Comparison of ENCODE assay signal across 8 cellular contexts in genomic region chr19:6773323-6773931, GRCh38. TPM values are rescaled to one million over a fixed set of nuclear protein-coding genes. Genes with fewer than 3 reads are reported as not detected.
DNase-seq lines count a peak whose midpoint lies in the region; ATAC-seq and TF ChIP-seq lines count a peak whose summit lies in the region.

No MANE protein-coding gene starts in this region.

- H3K27ac ChIP-seq in DND-41 (ENCODE audit: low read length) (peak overlapping the region; percentile 92), right cardiac atrium (ENCODE audit: low read length) (no peak overlapping the region)

- H3K9ac ChIP-seq in DND-41 (ENCODE audit: low read depth, low read length), result peak overlapping the region; percentile 79

- H3K79me2 ChIP-seq in DND-41 (ENCODE audit: insufficient read depth, low read length), result peaks cover 57% of the 10 kb centered on the region

- H3K4me1 ChIP-seq in DND-41 (ENCODE audit: insufficient read depth, low read length) (peaks cover 26% of the 10 kb centered on the region), right cardiac atrium (ENCODE audit: control insufficient read depth, insufficient read depth, low read length) (no peaks in the 10 kb centered on the region)

- no peaks in the 10 kb centered on the region for H3K27me3 ChIP-seq in DND-41 (ENCODE audit: insufficient read depth, low read length, poor library complexity)
- no peaks in the 10 kb centered on the region for H3K27me3 ChIP-seq in right cardiac atrium (ENCODE audit: control insufficient read depth, insufficient read depth)

- no peaks in the 10 kb centered on the region for H3K9me3 Mint-ChIP-seq in activated CD4-positive, alpha-beta memory T cell treated with anti-CD3 and anti-CD28 coated beads for 36 hours

- H3K4me2 ChIP-seq in DND-41 (ENCODE audit: insufficient read depth, low read length), result peak overlapping the region; percentile 75

- H2AFZ ChIP-seq in DND-41 (ENCODE audit: low read depth, low read length), result peak overlapping the region; percentile 37

- peak overlapping the region; percentile 84 to 99 for H3K4me3 ChIP-seq in DND-41 (ENCODE audit: low read depth in 1 of 2, low read length in 2 of 2)
- H3K4me3 ChIP-seq in right cardiac atrium (ENCODE audit: low read length), result peak overlapping the region; percentile 23

- H3K36me3 ChIP-seq in DND-41 (ENCODE audit: insufficient read depth, low read length), result peaks cover 17% of the 10 kb centered on the region

- ATAC-seq in DND-41 (ENCODE audit: insufficient read depth, low read depth) (peak; percentile 74), HG03175 (IDR thresholded peaks at IDR 0.05; ENCODE audit: unreplicated experiment) (peak; percentile 33), right cardiac atrium (peak; percentile 62 to 65), GM21381 (IDR thresholded peaks at IDR 0.05; ENCODE audit: unreplicated experiment) (no peak)

- H4K20me1 ChIP-seq in DND-41 (ENCODE audit: insufficient read depth, low read length), result peaks cover 25% of the 10 kb centered on the region

- peak; percentile 80 for DNase-seq in DND-41
- DNase-seq in activated CD4-positive, alpha-beta memory T cell treated with anti-CD3 and anti-CD28 coated beads for 36 hours, result peak; percentile 79
- DNase-seq in right cardiac atrium, result peak in 2 of 3 donors; percentile 75 to 80
- peak; percentile 79 for DNase-seq in stimulated activated CD8-positive, alpha-beta memory T cell treated with anti-CD3 and anti-CD28 coated beads, Interleukin-4, amount 100 ng/mL, for 48 hours
- DNase-seq in kidney tubule cell (ENCODE audit: low spot score), result no peak
- no peak for DNase-seq in NCI-H2107 (lab: John Stamatoyannopoulos, UW)

- peak overlapping the region; percentile 96 for H3K4me3 Mint-ChIP-seq in activated CD4-positive, alpha-beta memory T cell treated with anti-CD3 and anti-CD28 coated beads for 36 hours

- POLR2A ChIA-PET in activated CD4-positive, alpha-beta memory T cell treated with anti-CD3 and anti-CD28 coated beads for 36 hours (lab: Charles Lee), result interaction anchor here (0.7 to 5.8 kb wide), 8 partner anchors 12 to 110 kb away, joined by 3 to 59 read pairs (median 6); no protein-coding TSS in a partner anchor

- peaks cover 35% of the 10 kb centered on the region for H3K36me3 Mint-ChIP-seq in activated CD4-positive, alpha-beta memory T cell treated with anti-CD3 and anti-CD28 coated beads for 36 hours

- WGBS in right cardiac atrium, result 38% methylated on average over 8 of the region's 8 CpGs

- no peak for TF ChIP-seq CTCF in DND-41 (IDR thresholded peaks at IDR 0.05; ENCODE audit: borderline replicate concordance, extremely low read depth, low read length, poor library complexity, severe bottlenecking)

- H3K27ac Mint-ChIP-seq in activated CD4-positive, alpha-beta memory T cell treated with anti-CD3 and anti-CD28 coated beads for 36 hours, result peak overlapping the region; percentile 95

- no peaks in the 10 kb centered on the region for H3K9me3 ChIP-seq in DND-41 (ENCODE audit: insufficient read depth, low read length, severe bottlenecking)
- H3K9me3 ChIP-seq in right cardiac atrium (ENCODE audit: control insufficient read depth, low read length), result no peaks in the 10 kb centered on the region

- H3K27me3 Mint-ChIP-seq in activated CD4-positive, alpha-beta memory T cell treated with anti-CD3 and anti-CD28 coated beads for 36 hours, result no peaks in the 10 kb centered on the region

- intact Hi-C loops in activated CD4-positive, alpha-beta memory T cell treated with anti-CD3 and anti-CD28 coated beads for 36 hours (cut with micrococcal nuclease), result no loop called here
- intact Hi-C loops in right cardiac atrium (cut with DNase I), result no loop called here

- H3K4me1 Mint-ChIP-seq in activated CD4-positive, alpha-beta memory T cell treated with anti-CD3 and anti-CD28 coated beads for 36 hours (ENCODE audit: low read depth), result peaks cover 51% of the 10 kb centered on the region

- CTCF ChIA-PET in activated CD4-positive, alpha-beta memory T cell treated with anti-CD3 and anti-CD28 coated beads for 36 hours (lab: Charles Lee), result interaction anchor here (0.6 to 4.0 kb wide), 10 partner anchors 17 to 191 kb away, joined by 3 to 38 read pairs (median 6); partner anchors contain the start of gene GPR108

RNA-seq across cellular contexts. Expression of gene VAV1, which starts 0.9 kb away (rescaled TPM):
- 10 to 100 TPM; 77.9 to 84.5 TPM for total RNA-seq in activated CD4-positive, alpha-beta memory T cell treated with anti-CD3 and anti-CD28 coated beads for 36 hours
- 1 to 10 TPM; 2.0 to 3.7 (median 3.4) TPM for total RNA-seq in right cardiac atrium
- 0.84 TPM for polyA plus RNA-seq in right cardiac atrium

RNA-seq across cellular contexts. Expression of gene SH2D3A, which starts 6.2 kb away (rescaled TPM):
- 10 to 100 TPM; 17.1 to 18.2 TPM for total RNA-seq in activated CD4-positive, alpha-beta memory T cell treated with anti-CD3 and anti-CD28 coated beads for 36 hours
- total RNA-seq in right cardiac atrium, result under 1 TPM in 2 of 4 donors, not detected in 2; 0.09 to 0.25 TPM
- 0.54 TPM for polyA plus RNA-seq in right cardiac atrium

RNA-seq across cellular contexts. Expression of gene TRIP10, which starts 33.9 kb away (rescaled TPM):
- total RNA-seq in activated CD4-positive, alpha-beta memory T cell treated with anti-CD3 and anti-CD28 coated beads for 36 hours, result 10 to 100 TPM; 55.9 to 56.2 TPM
- total RNA-seq in right cardiac atrium, result 10 to 100 TPM; 68.8 to 89.5 (median 78.8) TPM
- polyA plus RNA-seq in right cardiac atrium, result 92.6 TPM

RNA-seq across cellular contexts. Expression of gene GPR108, which starts 36.0 kb away (rescaled TPM):
- total RNA-seq in activated CD4-positive, alpha-beta memory T cell treated with anti-CD3 and anti-CD28 coated beads for 36 hours, result 10 to 100 TPM; 72.1 to 75.4 TPM
- total RNA-seq in right cardiac atrium, result 10 to 100 TPM; 28.2 to 38.4 (median 33.0) TPM
- polyA plus RNA-seq in right cardiac atrium, result 36.8 TPM

RNA-seq across cellular contexts. Expression of gene C3, which starts 53.0 kb away (rescaled TPM):
- total RNA-seq in activated CD4-positive, alpha-beta memory T cell treated with anti-CD3 and anti-CD28 coated beads for 36 hours, result 1 to 10 TPM; 1.2 to 2.4 TPM
- total RNA-seq in right cardiac atrium, result 100 to 1,000 TPM; 136 to 537 (median 382) TPM
- polyA plus RNA-seq in right cardiac atrium, result 273 TPM

Comparison
In these comparisons a context has a peak if more than half of its experiments do, and no peak if none do; other contexts are left out.
1. DNase-seq: peak in DND-41 (single experiment), activated CD4-positive, alpha-beta memory T cell treated with anti-CD3 and anti-CD28 coated beads for 36 hours (single experiment), right cardiac atrium (2 of 3) and stimulated activated CD8-positive, alpha-beta memory T cell treated with anti-CD3 and anti-CD28 coated beads, Interleukin-4, amount 100 ng/mL, for 48 hours (single experiment); none in kidney tubule cell (single experiment) and NCI-H2107 (single experiment).
2. RNA of gene VAV1, which starts 0.9 kb away (total RNA-seq): 77.9 to 84.5 TPM in activated CD4-positive, alpha-beta memory T cell treated with anti-CD3 and anti-CD28 coated beads for 36 hours; 2.0 to 3.7 TPM in right cardiac atrium; every median in the first group is over 10 times any median in the second.
3. RNA of gene SH2D3A, which starts 6.2 kb away (total RNA-seq): 17.1 to 18.2 TPM in activated CD4-positive, alpha-beta memory T cell treated with anti-CD3 and anti-CD28 coated beads for 36 hours; 0.09 to 0.25 TPM in right cardiac atrium; every median in the first group is over 10 times any median in the second.